In genomic region chr2:168652997-168653906, GRCh38 we compare ENCODE assay signal across 16 cellular contexts.
"Had no signal": no experiment of that assay in that cellular context is flagged by ENCODE, and none has a peak within 500 bp of the region (broad histone marks: within the 10 kb centered on the region; RNA-seq: fewer than 3 reads in every experiment).

No MANE protein-coding gene starts in this region.

- H3K27me3 ChIP-seq: ascending aorta, gastroesophageal sphincter, left lung, neutrophil had no signal

- H3K27ac ChIP-seq: ascending aorta, gastroesophageal sphincter, left lung, neutrophil had no signal

- ATAC-seq: activated CD4-positive, CD25-positive, alpha-beta regulatory T cell treated with anti-CD3 and anti-CD28 coated beads, Interleukin-2, amount 50 U/mL, for 24 hours; gastroesophageal sphincter; left lung; mucosa of descending colon; naive thymus-derived CD4-positive, alpha-beta T cell; stimulated activated effector memory CD8-positive, alpha-beta T cell treated with anti-CD3 and anti-CD28 coated beads, Interleukin-12 subunit alpha, Interleukin-12 subunit beta, amount 100 ng/mL, for 72 hours had no signal

- H3K4me3 ChIP-seq: ascending aorta, gastroesophageal sphincter, left lung, mucosa of descending colon had no signal

- DNase-seq: activated CD4-positive, alpha-beta T cell treated with anti-CD3 and anti-CD28 coated beads, Interleukin-2, amount 50 U/mL, for 48 hours; activated naive CD4-positive, alpha-beta T cell treated with anti-CD3 and anti-CD28 coated beads, Interleukin-2, amount 10 ng/mL, durations not matched to agents 7 days and 5 days; activated T-cell treated with anti-CD3 and anti-CD28 coated beads, Interleukin-2, amount 50 U/mL, for 24 hours; dermis blood vessel endothelial cell; left lung; mucosa of descending colon; naive thymus-derived CD4-positive, alpha-beta T cell; retina had no signal

- FAIRE-seq: bronchial epithelial cell, keratinocyte, urothelium cell line had no signal

- H3K4me1 ChIP-seq: ascending aorta had no signal

- H3K9me3 ChIP-seq: ascending aorta, gastroesophageal sphincter, left lung, mucosa of descending colon, neutrophil had no signal

- H3K36me3 ChIP-seq: ascending aorta, gastroesophageal sphincter, left lung, neutrophil had no signal
